10 cellular contexts compared by ENCODE assay signal in genomic region chr1:161864577-161864976, GRCh38.
DNase-seq lines count a peak whose midpoint lies in the region; ATAC-seq and TF ChIP-seq lines count a peak whose summit lies in the region.
"Had no signal": no experiment of that assay in that cellular context is flagged by ENCODE, and none has a peak within 500 bp of the region (broad histone marks: within the 10 kb centered on the region; RNA-seq: fewer than 3 reads in every experiment).

No MANE protein-coding gene starts in this region.

- DNase-seq in NCI-H2107 treated with DMSO at 0.1 percent for 48 hours (lab: John Stamatoyannopoulos, UW; ENCODE audit: unreplicated experiment) = peak; percentile 7
- no peak for DNase-seq in NCI-H2107 (lab: John Stamatoyannopoulos, UW)
- peak; percentile 78 for DNase-seq in fibroblast of peridontal ligament (ENCODE audit: extremely low read depth)
- peak; percentile 58 for DNase-seq in sciatic nerve (ENCODE audit: low spot score)
- no peak for DNase-seq in SKM-1 treated with dmso at 0.1 percent for 144 hours (lab: John Stamatoyannopoulos, UW; ENCODE audit: unreplicated experiment)
- DNase-seq: immature natural killer cell, NCI-H1092 had no signal

- ATAC-seq in SK-N-SH treated with all-trans-retinoic acid at 6 μM for 48 hours (peak; percentile 97), sciatic nerve (peak; percentile 92), GM18505 (IDR thresholded peaks at IDR 0.05; ENCODE audit: unreplicated experiment) (no peak), HG03139 (IDR thresholded peaks at IDR 0.05; ENCODE audit: unreplicated experiment) (no peak)

- intact Hi-C loops in sciatic nerve (cut with DNase I) = no loop called here

- TF ChIP-seq POLR2A in GM18505 (IDR thresholded peaks at IDR 0.05; ENCODE audit: borderline replicate concordance, extremely low read depth, insufficient read depth, insufficient read length) = no peak

TF ChIP-seq in SK-N-SH treated with all-trans-retinoic acid at 6 μM for 48 hours, 23 proteins besides CTCF, POLR2A, EP300 and RAD21:
- TF ChIP-seq SNAI2 (CRISPR knock-in tag; IDR thresholded peaks at IDR 0.05) (no peak), CREB5 (CRISPR knock-in tag; IDR thresholded peaks at IDR 0.05; ENCODE audit: low read depth) (no peak), RARB (CRISPR knock-in tag; IDR thresholded peaks at IDR 0.05) (no peak), TSHZ2 (CRISPR knock-in tag; IDR thresholded peaks at IDR 0.05) (no peak), ISL1 (CRISPR knock-in tag; IDR thresholded peaks at IDR 0.05) (no peak), PPARA (CRISPR knock-in tag; IDR thresholded peaks at IDR 0.05; ENCODE audit: borderline replicate concordance) (no peak), CSDC2 (CRISPR knock-in tag; IDR thresholded peaks at IDR 0.05) (no peak), GLIS3 (CRISPR knock-in tag; IDR thresholded peaks at IDR 0.05) (no peak), POU6F1 (CRISPR knock-in tag; IDR thresholded peaks at IDR 0.05; ENCODE audit: borderline replicate concordance, low read depth) (no peak), BACH2 (CRISPR knock-in tag; IDR thresholded peaks at IDR 0.05; ENCODE audit: borderline replicate concordance) (no peak), TCF4 (CRISPR knock-in tag; IDR thresholded peaks at IDR 0.05; ENCODE audit: borderline replicate concordance) (no peak), ESRRG (CRISPR knock-in tag; IDR thresholded peaks at IDR 0.05) (no peak), ZNF8 (CRISPR knock-in tag; IDR thresholded peaks at IDR 0.05) (no peak), CSRNP3 (CRISPR knock-in tag; IDR thresholded peaks at IDR 0.05) (no peak), ZFP30 (CRISPR knock-in tag; IDR thresholded peaks at IDR 0.05) (no peak), TOX (CRISPR knock-in tag; IDR thresholded peaks at IDR 0.05; ENCODE audit: borderline replicate concordance) (no peak), OSR1 (CRISPR knock-in tag; IDR thresholded peaks at IDR 0.05) (no peak), ZNF565 (CRISPR knock-in tag; conservative IDR thresholded peaks at IDR 0.05; ENCODE audit: low read depth) (no peak), ZC3H10 (CRISPR knock-in tag; IDR thresholded peaks at IDR 0.05) (no peak), ZFP3 (CRISPR knock-in tag; IDR thresholded peaks at IDR 0.05) (no peak)

Comparison
In these comparisons a context has a peak if more than half of its experiments do, and no peak if none do; other contexts are left out.
1. DNase-seq: peak in NCI-H2107 treated with DMSO at 0.1 percent for 48 hours (single experiment), fibroblast of peridontal ligament (single experiment) and sciatic nerve (single experiment); none in NCI-H2107 (single experiment) and SKM-1 treated with dmso at 0.1 percent for 144 hours (single experiment).
2. ATAC-seq: peak in SK-N-SH treated with all-trans-retinoic acid at 6 μM for 48 hours (single experiment) and sciatic nerve (single experiment); none in GM18505 (single experiment) and HG03139 (single experiment).